In genomic region chr16:85173077-85173980, GRCh38 we compare ENCODE assay signal across 8 cellular contexts.
A peak's percentile ranks its signal among the peaks of the same experiment; 100 is the strongest.
DNase-seq lines count a peak whose midpoint lies in the region; ATAC-seq, FAIRE-seq and TF ChIP-seq lines count a peak whose summit lies in the region.

No MANE protein-coding gene starts in this region.

- peaks cover 35% of the 10 kb centered on the region for H3K4me1 ChIP-seq in ovary (ENCODE audit: insufficient read depth)
- no peaks in the 10 kb centered on the region for H3K4me1 ChIP-seq in MM.1S (ENCODE audit: low read length)

- no peak overlapping the region for H2AFZ ChIP-seq in MM.1S (ENCODE audit: low read length)

- H4K20me1 ChIP-seq in MM.1S (ENCODE audit: insufficient read depth, low read length) = no peaks in the 10 kb centered on the region

- TF ChIP-seq CTCF in ovary (IDR thresholded peaks at IDR 0.05) (no peak), MM.1S (IDR thresholded peaks at IDR 0.05; ENCODE audit: low read length) (no peak)

- peak; percentile 7 for DNase-seq in COLO668 (lab: John Stamatoyannopoulos, UW; ENCODE audit: unreplicated experiment)
- DNase-seq in RCC 7860 (ENCODE audit: low spot score) = peak; percentile 55
- DNase-seq in ovary = peak; percentile 81 to 85 (median 83)
- no peak for DNase-seq in NCI-H187 treated with DMSO at 0.1 percent for 48 hours (lab: John Stamatoyannopoulos, UW)
- no peak for DNase-seq in MM.1S
- no peak for DNase-seq in stimulated activated CD4-positive, alpha-beta T cell treated with anti-CD3 and anti-CD28 coated beads, Interleukin-12 subunit alpha, Interleukin-12 subunit beta, amount 100 ng/mL, for 4 hours
- no peak for DNase-seq in NAMALWA (ENCODE audit: low spot score)

- no peak for TF ChIP-seq POLR2A in ovary (IDR thresholded peaks at IDR 0.05)

- no peak for FAIRE-seq in RCC 7860 (lab: Jason Lieb, UNC)

- H3K27ac ChIP-seq in ovary (peak overlapping the region in 1 of 2 donors; percentile 72), MM.1S (ENCODE audit: low read length) (no peak overlapping the region)

- no peak for TF ChIP-seq EP300 in ovary (IDR thresholded peaks at IDR 0.05)

- H3K4me3 ChIP-seq in ovary (no peak overlapping the region), MM.1S (ENCODE audit: low read length) (no peak overlapping the region)

- H3K36me3 ChIP-seq in ovary = no peaks in the 10 kb centered on the region
- no peaks in the 10 kb centered on the region for H3K36me3 ChIP-seq in MM.1S (replicated peaks; ENCODE audit: insufficient read depth, low read length)

- intact Hi-C loops in ovary (cut with DNase I) = loop anchor here (5.0 to 10.0 kb wide), 4 partner anchors 46 to 64 kb away; no protein-coding TSS in a partner anchor

- no peaks in the 10 kb centered on the region for H3K9me2 ChIP-seq in MM.1S (replicated peaks; ENCODE audit: insufficient read depth, low read length)

- no peak overlapping the region for H3K4me2 ChIP-seq in MM.1S (ENCODE audit: low read depth, low read length)

- no peak overlapping the region for H3K9ac ChIP-seq in MM.1S (ENCODE audit: low read length)

- H3K9me3 ChIP-seq in ovary (no peaks in the 10 kb centered on the region), MM.1S (replicated peaks; ENCODE audit: insufficient read depth, low read length) (no peaks in the 10 kb centered on the region)

- H3K27me3 ChIP-seq in ovary = no peaks in the 10 kb centered on the region
- H3K27me3 ChIP-seq in MM.1S (replicated peaks; ENCODE audit: insufficient read depth, low read length) = peaks cover 63% of the 10 kb centered on the region

- H3F3A ChIP-seq in MM.1S (ENCODE audit: insufficient read depth, low read length) = no peaks in the 10 kb centered on the region

- no peaks in the 10 kb centered on the region for H3K79me2 ChIP-seq in MM.1S (ENCODE audit: low read length)

- ATAC-seq in esophagus mucosa = peak; percentile 33

- whole genome bisulfite sequencing in ovary, 3 donors = 14 to 28% (median 24%) methylated on average over 15 of the region's 15 CpGs

Comparison
In these comparisons a context has a peak if more than half of its experiments do, and no peak if none do; other contexts are left out.
1. DNase-seq: peak in COLO668 (single experiment), RCC 7860 (single experiment) and ovary (5 of 5); none in NCI-H187 treated with DMSO at 0.1 percent for 48 hours (single experiment), MM.1S (single experiment), stimulated activated CD4-positive, alpha-beta T cell treated with anti-CD3 and anti-CD28 coated beads, Interleukin-12 subunit alpha, Interleukin-12 subunit beta, amount 100 ng/mL, for 4 hours (single experiment) and NAMALWA (single experiment).